Comparison of ENCODE assay signal across 25 cellular contexts in genomic region chr5:165999693-166000092, GRCh38.
"Had no signal": no experiment of that assay in that cellular context is flagged by ENCODE, and none has a peak within 500 bp of the region (broad histone marks: within the 10 kb centered on the region; RNA-seq: fewer than 3 reads in every experiment).

No MANE protein-coding gene starts in this region.

- FAIRE-seq: endometrium, frontal cortex, islet of Langerhans, keratinocyte had no signal

- DNase-seq: colonic mucosa; cortex of kidney; effector CD8-positive, alpha-beta T cell; effector memory CD8-positive, alpha-beta T cell; endodermal cell; erythroblast; foreskin keratinocyte; glutamatergic neuron; head of caudate nucleus; heart right ventricle; hippocampal formation; left cardiac atrium; left lung; left ventricle myocardium superior; lower lobe of right lung; mesenchymal stem cell; mucosa of descending colon; naive B cell; naive thymus-derived CD8-positive, alpha-beta T cell had no signal

- H3K27me3 ChIP-seq: colonic mucosa, esophagus muscularis mucosa, foreskin keratinocyte, heart right ventricle, left lung had no signal

- H3K36me3 ChIP-seq: colonic mucosa, esophagus muscularis mucosa, heart right ventricle, left lung, lower lobe of right lung had no signal

- H3K9me3 ChIP-seq: colonic mucosa, esophagus muscularis mucosa, left lung, lower lobe of right lung, mucosa of descending colon had no signal

- H3K4me3 ChIP-seq: colonic mucosa, esophagus muscularis mucosa, heart right ventricle, left lung, lower lobe of right lung, mucosa of descending colon had no signal

- H3K4me1 ChIP-seq: colonic mucosa, foreskin keratinocyte, left lung, lower lobe of right lung had no signal

- H3K27ac ChIP-seq: colonic mucosa, epithelial cell of prostate, esophagus muscularis mucosa, foreskin keratinocyte, heart right ventricle, left lung, lower lobe of right lung had no signal

- ATAC-seq: effector memory CD8-positive, alpha-beta T cell; foreskin keratinocyte; heart right ventricle; left cardiac atrium; left lung; left ventricle myocardium superior; lower lobe of right lung; mucosa of descending colon; naive thymus-derived CD8-positive, alpha-beta T cell had no signal
